ENCODE assay signal across 19 cellular contexts in genomic region chr6:71599366-71599765, GRCh38.
"Had no signal": no experiment of that assay in that cellular context is flagged by ENCODE, and none has a peak within 500 bp of the region (broad histone marks: within the 10 kb centered on the region; RNA-seq: fewer than 3 reads in every experiment).

No MANE protein-coding gene starts in this region.

- H3K27ac ChIP-seq: left lung, lower lobe of right lung, parathyroid adenoma, psoas muscle, sigmoid colon, skin epidermis, stomach, thoracic aorta, transverse colon had no signal

- H3K4me3 Mint-ChIP-seq: naive B cell, nephron had no signal

- ATAC-seq: esophagus mucosa, left lung, lower lobe of right lung, psoas muscle had no signal

- H3K9me3 Mint-ChIP-seq: nephron had no signal

- H3K9ac ChIP-seq: parathyroid adenoma had no signal

- H3K4me1 ChIP-seq: left lung, lower lobe of right lung, parathyroid adenoma, sigmoid colon, stomach had no signal

- H3K79me2 ChIP-seq: parathyroid adenoma had no signal

- H3K4me3 ChIP-seq: left lung, lower lobe of right lung, psoas muscle, sigmoid colon, skin epidermis, stomach, thoracic aorta, transverse colon had no signal

- H3K36me3 Mint-ChIP-seq: naive B cell had no signal

- H3K36me3 ChIP-seq: left lung, lower lobe of right lung, sigmoid colon, stomach, thoracic aorta, transverse colon had no signal

- H3K9me3 ChIP-seq: left lung, lower lobe of right lung, psoas muscle, sigmoid colon, stomach, thoracic aorta, transverse colon had no signal

- H3K4me1 Mint-ChIP-seq: nephron had no signal

- H2AFZ ChIP-seq: parathyroid adenoma had no signal

- DNase-seq: effector memory CD4-positive, alpha-beta T cell; glutamatergic neuron; islet precursor cell; left lung; lower lobe of right lung; mesenchymal stem cell; naive B cell; occipital lobe; psoas muscle; sigmoid colon; stimulated activated CD4-positive, alpha-beta T cell treated with anti-CD3 and anti-CD28 coated beads, Interleukin-12 subunit alpha, Interleukin-12 subunit beta, amount 100 ng/mL, for 4 hours; stimulated activated naive CD4-positive, alpha-beta T cell; stomach; transverse colon had no signal

- H3K27me3 ChIP-seq: left lung, sigmoid colon, stomach, transverse colon had no signal

- H3K27ac Mint-ChIP-seq: naive B cell, nephron had no signal
